In genomic region chr3:137764001-137764433, GRCh38 we compare ENCODE assay signal across 10 cellular contexts. TPM values are rescaled to one million over a fixed set of nuclear protein-coding genes. Genes with fewer than 3 reads are reported as not detected.
DNase-seq lines count a peak whose midpoint lies in the region; ATAC-seq and TF ChIP-seq lines count a peak whose summit lies in the region.
"Had no signal": no experiment of that assay in that cellular context is flagged by ENCODE, and none has a peak within 500 bp of the region (broad histone marks: within the 10 kb centered on the region; RNA-seq: fewer than 3 reads in every experiment).

TSS of gene SOX14 (plus strand) at chr3:137764315. CDS start at chr3:137764785, 470 bp downstream.

- no peaks in the 10 kb centered on the region for H3K9me3 ChIP-seq in gastrocnemius medialis
- H3K9me3 ChIP-seq in GM23248 (ENCODE audit: low read depth), result no peaks in the 10 kb centered on the region
- H3K9me3 ChIP-seq: esophagus squamous epithelium had no signal

- TF ChIP-seq CTCF in gastrocnemius medialis (IDR thresholded peaks at IDR 0.05 in 4 of 5, conservative IDR thresholded peaks at IDR 0.05 in 1 of 5), result no peak
- no peak for TF ChIP-seq CTCF in lower leg skin (IDR thresholded peaks at IDR 0.05)

- H2AFZ ChIP-seq in GM23248, result no peak within 1 kb of the TSS

- H3K4me2 ChIP-seq in GM23248 (ENCODE audit: unreplicated experiment), result no peak within 1 kb of the TSS

- H3K4me1 ChIP-seq in gastrocnemius medialis (peaks cover 3 to 25% of the 10 kb centered on the region in 2 donors), GM23248 (ENCODE audit: insufficient read depth) (no peaks in the 10 kb centered on the region)

- DNase-seq in activated CD4-positive, alpha-beta T cell treated with anti-CD3 and anti-CD28 coated beads for 48 hours, result peak; percentile 34
- no peak for DNase-seq in activated CD4-positive, alpha-beta T cell treated with anti-CD3 and anti-CD28 coated beads for 1 hour
- DNase-seq in NCI-H2107 (lab: John Stamatoyannopoulos, UW), result peak; percentile 53
- peak; percentile 8 for DNase-seq in hepatic stellate cell (ENCODE audit: low spot score)
- DNase-seq in gastrocnemius medialis, result no peak
- no peak for DNase-seq in NCI-H69 (lab: John Stamatoyannopoulos, UW)
- no peak for DNase-seq in lower leg skin (ENCODE audit: low spot score in 2 of 2)
- DNase-seq in GM23248, result no peak
- DNase-seq: esophagus squamous epithelium had no signal

- ATAC-seq in gastrocnemius medialis, result no peak

- intact Hi-C loops in gastrocnemius medialis (cut with DNase I; ENCODE audit: low total_unique reads), result no loop called here
- intact Hi-C loops in lower leg skin (cut with DNase I; ENCODE audit: low total_unique reads), result no loop called here

- H3K9me2 ChIP-seq in GM23248 (ENCODE audit: insufficient read depth), result no peaks in the 10 kb centered on the region

- H3F3A ChIP-seq in GM23248 (ENCODE audit: insufficient read depth), result no peaks in the 10 kb centered on the region

- no peaks in the 10 kb centered on the region for H4K20me1 ChIP-seq in GM23248 (ENCODE audit: insufficient read depth)

- TF ChIP-seq POLR2A in gastrocnemius medialis (IDR thresholded peaks at IDR 0.05), result no peak
- TF ChIP-seq POLR2A in lower leg skin (IDR thresholded peaks at IDR 0.05), result no peak

- 2% methylated on average over 27 to 30 of the region's 30 CpGs for WGBS in lower leg skin, 2 donors
- WGBS in GM23248 (ENCODE audit: low coverage in 1 of 2, low lambda C conversion rate in 2 of 2, missing lambda C conversion rate in 2 of 2), 2 experiments, result 1% methylated on average over 30 of the region's 30 CpGs

- in situ Hi-C loops in gastrocnemius medialis (cut with MboI; ENCODE audit: low sequenced_read_pairs in 4 of 4) (no loop called here), GM23248 (cut with MboI) (no loop called here)

- no peaks in the 10 kb centered on the region for H3K79me2 ChIP-seq in GM23248 (ENCODE audit: insufficient read depth)

- no peak within 1 kb of the TSS for H3K27ac ChIP-seq in gastrocnemius medialis
- H3K27ac ChIP-seq in GM23248, result no peak within 1 kb of the TSS
- H3K27ac ChIP-seq: esophagus squamous epithelium had no signal

- H3K4me3 ChIP-seq in gastrocnemius medialis (peak within 1 kb of the TSS in 3 of 4 donors; percentile 23 to 38 (median 26)), lower leg skin (ENCODE audit: low read depth, poor library complexity, severe bottlenecking) (no peak within 1 kb of the TSS), GM23248 (no peak within 1 kb of the TSS)

- no peak within 1 kb of the TSS for H3K9ac ChIP-seq in GM23248

- no peaks in the 10 kb centered on the region for H3K36me3 ChIP-seq in gastrocnemius medialis
- no peaks in the 10 kb centered on the region for H3K36me3 ChIP-seq in GM23248 (ENCODE audit: low read depth)
- H3K36me3 ChIP-seq: esophagus squamous epithelium had no signal

- H3K27me3 ChIP-seq in gastrocnemius medialis (peaks cover 85 to 91% (median 90%) of the 10 kb centered on the region in 3 donors), GM23248 (replicated peaks; ENCODE audit: insufficient read depth) (peaks cover 84% of the 10 kb centered on the region)

RNA-seq across cellular contexts. Expression of gene SOX14, which starts in this region (rescaled TPM):
- total RNA-seq in gastrocnemius medialis (not detected), lower leg skin (not detected)
- not detected in 2 replicates for total RNA-seq in GM23248 (2014; rRNA removed; shearing (Covaris generic))
- not detected in 2 replicates for polyA plus RNA-seq in GM23248 (2016; fragmentation: Nextera tagmentation; extraction: Ambion mirVana)
- total RNA-seq: esophagus squamous epithelium, pulmonary artery endothelial cell had no signal

Comparison
In these comparisons a context has a peak if more than half of its experiments do, and no peak if none do; other contexts are left out.
1. DNase-seq: peak in activated CD4-positive, alpha-beta T cell treated with anti-CD3 and anti-CD28 coated beads for 48 hours (single experiment), NCI-H2107 (single experiment) and hepatic stellate cell (single experiment); none in activated CD4-positive, alpha-beta T cell treated with anti-CD3 and anti-CD28 coated beads for 1 hour (single experiment), gastrocnemius medialis (0 of 2), NCI-H69 (single experiment), lower leg skin (0 of 2) and GM23248 (single experiment).
2. H3K4me3 ChIP-seq: peak in gastrocnemius medialis (3 of 4); none in lower leg skin (single experiment) and GM23248 (single experiment).